In the genomic region with DNA sequence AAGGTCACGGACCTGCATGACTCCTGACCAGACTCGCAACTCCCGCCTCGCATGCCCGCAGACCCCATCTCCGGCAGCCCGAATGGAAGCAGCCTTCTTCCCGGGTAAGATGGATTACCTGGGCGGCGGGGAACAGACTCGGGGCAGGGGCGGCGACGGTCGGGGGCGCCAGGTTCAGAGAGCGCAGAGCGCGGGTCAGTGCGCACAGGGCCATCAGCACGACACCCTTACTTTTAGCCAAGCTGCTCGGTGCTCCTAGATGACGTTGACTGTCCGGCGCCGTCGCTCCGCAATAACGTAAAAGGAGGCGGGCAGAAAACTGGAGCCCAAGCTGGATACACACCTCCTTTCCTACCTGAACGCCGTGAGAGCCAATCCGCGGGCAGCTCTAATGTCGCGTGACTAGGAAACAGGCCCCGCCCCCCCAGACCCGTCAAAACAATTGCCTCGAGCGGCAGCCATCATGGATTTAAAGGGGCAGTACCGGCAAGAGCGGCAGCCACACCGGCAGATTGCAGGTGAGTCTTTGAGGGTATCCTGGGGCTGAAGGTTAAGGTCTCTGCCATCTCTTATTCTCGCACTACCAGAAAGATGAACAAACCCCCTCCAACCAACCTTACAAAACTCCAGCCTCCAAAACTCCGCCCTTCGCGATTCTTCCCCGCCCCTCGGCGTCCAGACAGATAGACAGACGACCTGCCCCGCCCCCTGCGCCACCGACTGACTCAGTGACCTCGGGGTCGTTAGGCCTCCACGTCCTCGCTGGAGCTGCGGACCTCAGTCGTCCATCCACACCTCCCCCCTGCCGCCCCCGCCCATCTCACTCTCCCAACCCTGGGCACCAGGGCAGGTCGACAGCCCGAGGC, we compare ENCODE assay signal across 1 cellular context.
TF ChIP-seq lines count a peak whose summit lies in the region.

A gene (plus strand): TSS at position 464 of the 866 bp plus-strand sequence. CDS start 1,705 bp downstream, outside the sequence.
A gene (minus strand): TSS at position 267 of the 866 bp plus-strand sequence. CDS start 53 bp downstream, at position 214.

TF ChIP-seq in K562, 482 proteins besides CTCF, POLR2A, EP300 and RAD21 (continued from another document and continues in another):
- TF ChIP-seq, protein P1, sequence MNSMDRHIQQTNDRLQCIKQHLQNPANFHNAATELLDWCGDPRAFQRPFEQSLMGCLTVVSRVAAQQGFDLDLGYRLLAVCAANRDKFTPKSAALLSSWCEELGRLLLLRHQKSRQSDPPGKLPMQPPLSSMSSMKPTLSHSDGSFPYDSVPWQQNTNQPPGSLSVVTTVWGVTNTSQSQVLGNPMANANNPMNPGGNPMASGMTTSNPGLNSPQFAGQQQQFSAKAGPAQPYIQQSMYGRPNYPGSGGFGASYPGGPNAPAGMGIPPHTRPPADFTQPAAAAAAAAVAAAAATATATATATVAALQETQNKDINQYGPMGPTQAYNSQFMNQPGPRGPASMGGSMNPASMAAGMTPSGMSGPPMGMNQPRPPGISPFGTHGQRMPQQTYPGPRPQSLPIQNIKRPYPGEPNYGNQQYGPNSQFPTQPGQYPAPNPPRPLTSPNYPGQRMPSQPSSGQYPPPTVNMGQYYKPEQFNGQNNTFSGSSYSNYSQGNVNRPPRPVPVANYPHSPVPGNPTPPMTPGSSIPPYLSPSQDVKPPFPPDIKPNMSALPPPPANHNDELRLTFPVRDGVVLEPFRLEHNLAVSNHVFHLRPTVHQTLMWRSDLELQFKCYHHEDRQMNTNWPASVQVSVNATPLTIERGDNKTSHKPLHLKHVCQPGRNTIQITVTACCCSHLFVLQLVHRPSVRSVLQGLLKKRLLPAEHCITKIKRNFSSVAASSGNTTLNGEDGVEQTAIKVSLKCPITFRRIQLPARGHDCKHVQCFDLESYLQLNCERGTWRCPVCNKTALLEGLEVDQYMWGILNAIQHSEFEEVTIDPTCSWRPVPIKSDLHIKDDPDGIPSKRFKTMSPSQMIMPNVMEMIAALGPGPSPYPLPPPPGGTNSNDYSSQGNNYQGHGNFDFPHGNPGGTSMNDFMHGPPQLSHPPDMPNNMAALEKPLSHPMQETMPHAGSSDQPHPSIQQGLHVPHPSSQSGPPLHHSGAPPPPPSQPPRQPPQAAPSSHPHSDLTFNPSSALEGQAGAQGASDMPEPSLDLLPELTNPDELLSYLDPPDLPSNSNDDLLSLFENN (IDR thresholded peaks at IDR 0.05; ENCODE audit: low read depth in 2 of 2, low read length in 2 of 2) = 0 out of 4 replicates have a peak, but pooled peaks of 1 of the 2 experiments have one; percentile 25
- no peak for TF ChIP-seq COPS2 (conservative IDR thresholded peaks at IDR 0.05)
- no peak for TF ChIP-seq ARID2 (IDR thresholded peaks at IDR 0.05)
- no peak for TF ChIP-seq HMG20B (CRISPR knock-in tag; IDR thresholded peaks at IDR 0.05)
- TF ChIP-seq LCOR (CRISPR knock-in tag; IDR thresholded peaks at IDR 0.05) = 0 out of 2 replicates have a peak, but pooled peaks have one; percentile 55
- no peak for TF ChIP-seq ELF4 (CRISPR knock-in tag; IDR thresholded peaks at IDR 0.05)
- TF ChIP-seq HDAC3 (IDR thresholded peaks at IDR 0.05; ENCODE audit: borderline replicate concordance, partially characterized antibody) = no peak
- TF ChIP-seq NELFE (IDR thresholded peaks at IDR 0.05; ENCODE audit: insufficient read depth, insufficient read length) = no peak
- TF ChIP-seq, protein P2, sequence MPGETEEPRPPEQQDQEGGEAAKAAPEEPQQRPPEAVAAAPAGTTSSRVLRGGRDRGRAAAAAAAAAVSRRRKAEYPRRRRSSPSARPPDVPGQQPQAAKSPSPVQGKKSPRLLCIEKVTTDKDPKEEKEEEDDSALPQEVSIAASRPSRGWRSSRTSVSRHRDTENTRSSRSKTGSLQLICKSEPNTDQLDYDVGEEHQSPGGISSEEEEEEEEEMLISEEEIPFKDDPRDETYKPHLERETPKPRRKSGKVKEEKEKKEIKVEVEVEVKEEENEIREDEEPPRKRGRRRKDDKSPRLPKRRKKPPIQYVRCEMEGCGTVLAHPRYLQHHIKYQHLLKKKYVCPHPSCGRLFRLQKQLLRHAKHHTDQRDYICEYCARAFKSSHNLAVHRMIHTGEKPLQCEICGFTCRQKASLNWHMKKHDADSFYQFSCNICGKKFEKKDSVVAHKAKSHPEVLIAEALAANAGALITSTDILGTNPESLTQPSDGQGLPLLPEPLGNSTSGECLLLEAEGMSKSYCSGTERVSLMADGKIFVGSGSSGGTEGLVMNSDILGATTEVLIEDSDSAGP (CRISPR knock-in tag; IDR thresholded peaks at IDR 0.05) = peak; percentile 100
- 0 out of 2 replicates have a peak, but pooled peaks have one; percentile 54 for TF ChIP-seq ZEB2 (IDR thresholded peaks at IDR 0.05)
- TF ChIP-seq ILF3 (IDR thresholded peaks at IDR 0.05; ENCODE audit: borderline replicate concordance) = no peak
- peak; percentile 62; the same call in 1 of the 2 replicates for TF ChIP-seq GABPB1 (CRISPR knock-in tag; IDR thresholded peaks at IDR 0.05)
- TF ChIP-seq HNRNPLL (IDR thresholded peaks at IDR 0.05; ENCODE audit: low read depth, low read length, poor library complexity, severe bottlenecking) = peak; percentile 74
- TF ChIP-seq MAFG (tag; conservative IDR thresholded peaks at IDR 0.05) = no peak
- no peak for TF ChIP-seq TSC22D4 (tag; IDR thresholded peaks at IDR 0.05)
- TF ChIP-seq U2AF1 (optimal IDR thresholded peaks at IDR 0.05; ENCODE audit: low read depth, low read length) = no peak
- TF ChIP-seq, protein P3, sequence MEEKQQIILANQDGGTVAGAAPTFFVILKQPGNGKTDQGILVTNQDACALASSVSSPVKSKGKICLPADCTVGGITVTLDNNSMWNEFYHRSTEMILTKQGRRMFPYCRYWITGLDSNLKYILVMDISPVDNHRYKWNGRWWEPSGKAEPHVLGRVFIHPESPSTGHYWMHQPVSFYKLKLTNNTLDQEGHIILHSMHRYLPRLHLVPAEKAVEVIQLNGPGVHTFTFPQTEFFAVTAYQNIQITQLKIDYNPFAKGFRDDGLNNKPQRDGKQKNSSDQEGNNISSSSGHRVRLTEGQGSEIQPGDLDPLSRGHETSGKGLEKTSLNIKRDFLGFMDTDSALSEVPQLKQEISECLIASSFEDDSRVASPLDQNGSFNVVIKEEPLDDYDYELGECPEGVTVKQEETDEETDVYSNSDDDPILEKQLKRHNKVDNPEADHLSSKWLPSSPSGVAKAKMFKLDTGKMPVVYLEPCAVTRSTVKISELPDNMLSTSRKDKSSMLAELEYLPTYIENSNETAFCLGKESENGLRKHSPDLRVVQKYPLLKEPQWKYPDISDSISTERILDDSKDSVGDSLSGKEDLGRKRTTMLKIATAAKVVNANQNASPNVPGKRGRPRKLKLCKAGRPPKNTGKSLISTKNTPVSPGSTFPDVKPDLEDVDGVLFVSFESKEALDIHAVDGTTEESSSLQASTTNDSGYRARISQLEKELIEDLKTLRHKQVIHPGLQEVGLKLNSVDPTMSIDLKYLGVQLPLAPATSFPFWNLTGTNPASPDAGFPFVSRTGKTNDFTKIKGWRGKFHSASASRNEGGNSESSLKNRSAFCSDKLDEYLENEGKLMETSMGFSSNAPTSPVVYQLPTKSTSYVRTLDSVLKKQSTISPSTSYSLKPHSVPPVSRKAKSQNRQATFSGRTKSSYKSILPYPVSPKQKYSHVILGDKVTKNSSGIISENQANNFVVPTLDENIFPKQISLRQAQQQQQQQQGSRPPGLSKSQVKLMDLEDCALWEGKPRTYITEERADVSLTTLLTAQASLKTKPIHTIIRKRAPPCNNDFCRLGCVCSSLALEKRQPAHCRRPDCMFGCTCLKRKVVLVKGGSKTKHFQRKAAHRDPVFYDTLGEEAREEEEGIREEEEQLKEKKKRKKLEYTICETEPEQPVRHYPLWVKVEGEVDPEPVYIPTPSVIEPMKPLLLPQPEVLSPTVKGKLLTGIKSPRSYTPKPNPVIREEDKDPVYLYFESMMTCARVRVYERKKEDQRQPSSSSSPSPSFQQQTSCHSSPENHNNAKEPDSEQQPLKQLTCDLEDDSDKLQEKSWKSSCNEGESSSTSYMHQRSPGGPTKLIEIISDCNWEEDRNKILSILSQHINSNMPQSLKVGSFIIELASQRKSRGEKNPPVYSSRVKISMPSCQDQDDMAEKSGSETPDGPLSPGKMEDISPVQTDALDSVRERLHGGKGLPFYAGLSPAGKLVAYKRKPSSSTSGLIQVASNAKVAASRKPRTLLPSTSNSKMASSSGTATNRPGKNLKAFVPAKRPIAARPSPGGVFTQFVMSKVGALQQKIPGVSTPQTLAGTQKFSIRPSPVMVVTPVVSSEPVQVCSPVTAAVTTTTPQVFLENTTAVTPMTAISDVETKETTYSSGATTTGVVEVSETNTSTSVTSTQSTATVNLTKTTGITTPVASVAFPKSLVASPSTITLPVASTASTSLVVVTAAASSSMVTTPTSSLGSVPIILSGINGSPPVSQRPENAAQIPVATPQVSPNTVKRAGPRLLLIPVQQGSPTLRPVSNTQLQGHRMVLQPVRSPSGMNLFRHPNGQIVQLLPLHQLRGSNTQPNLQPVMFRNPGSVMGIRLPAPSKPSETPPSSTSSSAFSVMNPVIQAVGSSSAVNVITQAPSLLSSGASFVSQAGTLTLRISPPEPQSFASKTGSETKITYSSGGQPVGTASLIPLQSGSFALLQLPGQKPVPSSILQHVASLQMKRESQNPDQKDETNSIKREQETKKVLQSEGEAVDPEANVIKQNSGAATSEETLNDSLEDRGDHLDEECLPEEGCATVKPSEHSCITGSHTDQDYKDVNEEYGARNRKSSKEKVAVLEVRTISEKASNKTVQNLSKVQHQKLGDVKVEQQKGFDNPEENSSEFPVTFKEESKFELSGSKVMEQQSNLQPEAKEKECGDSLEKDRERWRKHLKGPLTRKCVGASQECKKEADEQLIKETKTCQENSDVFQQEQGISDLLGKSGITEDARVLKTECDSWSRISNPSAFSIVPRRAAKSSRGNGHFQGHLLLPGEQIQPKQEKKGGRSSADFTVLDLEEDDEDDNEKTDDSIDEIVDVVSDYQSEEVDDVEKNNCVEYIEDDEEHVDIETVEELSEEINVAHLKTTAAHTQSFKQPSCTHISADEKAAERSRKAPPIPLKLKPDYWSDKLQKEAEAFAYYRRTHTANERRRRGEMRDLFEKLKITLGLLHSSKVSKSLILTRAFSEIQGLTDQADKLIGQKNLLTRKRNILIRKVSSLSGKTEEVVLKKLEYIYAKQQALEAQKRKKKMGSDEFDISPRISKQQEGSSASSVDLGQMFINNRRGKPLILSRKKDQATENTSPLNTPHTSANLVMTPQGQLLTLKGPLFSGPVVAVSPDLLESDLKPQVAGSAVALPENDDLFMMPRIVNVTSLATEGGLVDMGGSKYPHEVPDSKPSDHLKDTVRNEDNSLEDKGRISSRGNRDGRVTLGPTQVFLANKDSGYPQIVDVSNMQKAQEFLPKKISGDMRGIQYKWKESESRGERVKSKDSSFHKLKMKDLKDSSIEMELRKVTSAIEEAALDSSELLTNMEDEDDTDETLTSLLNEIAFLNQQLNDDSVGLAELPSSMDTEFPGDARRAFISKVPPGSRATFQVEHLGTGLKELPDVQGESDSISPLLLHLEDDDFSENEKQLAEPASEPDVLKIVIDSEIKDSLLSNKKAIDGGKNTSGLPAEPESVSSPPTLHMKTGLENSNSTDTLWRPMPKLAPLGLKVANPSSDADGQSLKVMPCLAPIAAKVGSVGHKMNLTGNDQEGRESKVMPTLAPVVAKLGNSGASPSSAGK (IDR thresholded peaks at IDR 0.05) = no peak
- peak; percentile 86 for TF ChIP-seq PHF8 (IDR thresholded peaks at IDR 0.05; ENCODE audit: borderline replicate concordance, low read length)
- no peak for TF ChIP-seq NFE2L1 (tag; IDR thresholded peaks at IDR 0.05; ENCODE audit: borderline replicate concordance, low read depth)
- no peak for TF ChIP-seq ELF1 (tag; IDR thresholded peaks at IDR 0.05)
- peak; percentile 16 for TF ChIP-seq NEUROD1 (IDR thresholded peaks at IDR 0.05; ENCODE audit: borderline replicate concordance, low read depth, low read length, partially characterized antibody)
- TF ChIP-seq ZNF699 (CRISPR knock-in tag; IDR thresholded peaks at IDR 0.05; ENCODE audit: insufficient replicate concordance) = no peak
- TF ChIP-seq, protein P4, sequence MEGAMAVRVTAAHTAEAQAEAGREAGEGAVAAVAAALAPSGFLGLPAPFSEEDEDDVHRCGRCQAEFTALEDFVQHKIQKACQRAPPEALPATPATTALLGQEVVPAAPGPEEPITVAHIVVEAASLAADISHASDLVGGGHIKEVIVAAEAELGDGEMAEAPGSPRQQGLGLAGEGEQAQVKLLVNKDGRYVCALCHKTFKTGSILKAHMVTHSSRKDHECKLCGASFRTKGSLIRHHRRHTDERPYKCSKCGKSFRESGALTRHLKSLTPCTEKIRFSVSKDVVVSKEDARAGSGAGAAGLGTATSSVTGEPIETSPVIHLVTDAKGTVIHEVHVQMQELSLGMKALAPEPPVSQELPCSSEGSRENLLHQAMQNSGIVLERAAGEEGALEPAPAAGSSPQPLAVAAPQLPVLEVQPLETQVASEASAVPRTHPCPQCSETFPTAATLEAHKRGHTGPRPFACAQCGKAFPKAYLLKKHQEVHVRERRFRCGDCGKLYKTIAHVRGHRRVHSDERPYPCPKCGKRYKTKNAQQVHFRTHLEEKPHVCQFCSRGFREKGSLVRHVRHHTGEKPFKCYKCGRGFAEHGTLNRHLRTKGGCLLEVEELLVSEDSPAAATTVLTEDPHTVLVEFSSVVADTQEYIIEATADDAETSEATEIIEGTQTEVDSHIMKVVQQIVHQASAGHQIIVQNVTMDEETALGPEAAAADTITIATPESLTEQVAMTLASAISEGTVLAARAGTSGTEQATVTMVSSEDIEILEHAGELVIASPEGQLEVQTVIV (CRISPR knock-in tag; IDR thresholded peaks at IDR 0.05; ENCODE audit: borderline replicate concordance) = no peak
- TF ChIP-seq CXXC5 (CRISPR knock-in tag; IDR thresholded peaks at IDR 0.05) = peak; percentile 68
- TF ChIP-seq SLC30A9 (CRISPR knock-in tag; IDR thresholded peaks at IDR 0.05) = no peak
- TF ChIP-seq, protein P5, sequence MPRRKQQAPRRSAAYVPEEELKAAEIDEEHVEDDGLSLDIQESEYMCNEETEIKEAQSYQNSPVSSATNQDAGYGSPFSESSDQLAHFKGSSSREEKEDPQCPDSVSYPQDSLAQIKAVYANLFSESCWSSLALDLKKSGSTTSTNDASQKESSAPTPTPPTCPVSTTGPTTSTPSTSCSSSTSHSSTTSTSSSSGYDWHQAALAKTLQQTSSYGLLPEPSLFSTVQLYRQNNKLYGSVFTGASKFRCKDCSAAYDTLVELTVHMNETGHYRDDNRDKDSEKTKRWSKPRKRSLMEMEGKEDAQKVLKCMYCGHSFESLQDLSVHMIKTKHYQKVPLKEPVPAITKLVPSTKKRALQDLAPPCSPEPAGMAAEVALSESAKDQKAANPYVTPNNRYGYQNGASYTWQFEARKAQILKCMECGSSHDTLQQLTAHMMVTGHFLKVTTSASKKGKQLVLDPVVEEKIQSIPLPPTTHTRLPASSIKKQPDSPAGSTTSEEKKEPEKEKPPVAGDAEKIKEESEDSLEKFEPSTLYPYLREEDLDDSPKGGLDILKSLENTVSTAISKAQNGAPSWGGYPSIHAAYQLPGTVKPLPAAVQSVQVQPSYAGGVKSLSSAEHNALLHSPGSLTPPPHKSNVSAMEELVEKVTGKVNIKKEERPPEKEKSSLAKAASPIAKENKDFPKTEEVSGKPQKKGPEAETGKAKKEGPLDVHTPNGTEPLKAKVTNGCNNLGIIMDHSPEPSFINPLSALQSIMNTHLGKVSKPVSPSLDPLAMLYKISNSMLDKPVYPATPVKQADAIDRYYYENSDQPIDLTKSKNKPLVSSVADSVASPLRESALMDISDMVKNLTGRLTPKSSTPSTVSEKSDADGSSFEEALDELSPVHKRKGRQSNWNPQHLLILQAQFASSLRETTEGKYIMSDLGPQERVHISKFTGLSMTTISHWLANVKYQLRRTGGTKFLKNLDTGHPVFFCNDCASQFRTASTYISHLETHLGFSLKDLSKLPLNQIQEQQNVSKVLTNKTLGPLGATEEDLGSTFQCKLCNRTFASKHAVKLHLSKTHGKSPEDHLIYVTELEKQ (CRISPR knock-in tag; IDR thresholded peaks at IDR 0.05) = no peak
- no peak for TF ChIP-seq BRCA1 (IDR thresholded peaks at IDR 0.05)
- TF ChIP-seq BRCA1 (CRISPR knock-in tag; IDR thresholded peaks at IDR 0.05) = no peak
- TF ChIP-seq JUND (IDR thresholded peaks at IDR 0.05; ENCODE audit: borderline replicate concordance, low read depth, low read length) = peak; percentile 82
- TF ChIP-seq JUND (tag; IDR thresholded peaks at IDR 0.05; ENCODE audit: borderline replicate concordance, low read depth, low read length) = no peak; the same call in 2 of the 3 replicates
- peak; percentile 94 for TF ChIP-seq POLR2B (IDR thresholded peaks at IDR 0.05; ENCODE audit: low read depth, partially characterized antibody)
